ENCODE assay signal across 1 cellular context in the genomic region with DNA sequence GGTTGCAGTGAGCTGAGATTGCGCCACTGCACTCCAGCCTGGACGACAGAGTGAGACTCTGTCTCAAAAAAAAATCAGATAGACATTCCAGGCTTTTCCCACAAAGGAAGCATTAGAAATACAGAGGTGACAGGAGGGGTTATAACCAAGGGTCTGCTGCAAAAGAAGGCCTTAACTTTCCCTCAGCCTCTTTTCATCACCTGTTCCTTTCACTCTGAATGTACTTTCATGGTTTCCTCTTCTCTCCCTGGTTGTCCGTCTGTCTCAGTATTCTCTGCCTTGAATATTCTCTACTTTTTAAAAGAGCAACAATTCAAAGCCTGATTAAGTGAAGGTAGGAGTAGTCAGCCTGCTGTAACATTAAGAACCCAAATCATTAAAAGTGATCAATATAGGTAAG.
A peak's percentile ranks its signal among the peaks of the same experiment; 100 is the strongest.
TF ChIP-seq lines count a peak whose summit lies in the region.

No MANE protein-coding gene starts in this region.

TF ChIP-seq in GM12878, 131 proteins besides CTCF, POLR2A, EP300 and RAD21:
- TF ChIP-seq BRCA1 (IDR thresholded peaks at IDR 0.05; ENCODE audit: low read depth, low read length) (no peak), JUNB (IDR thresholded peaks at IDR 0.05) (peak; percentile 43), TCF3 (IDR thresholded peaks at IDR 0.05; ENCODE audit: borderline replicate concordance, insufficient read depth, low read depth, low read length) (peak; percentile 86)
- TF ChIP-seq, protein P1, sequence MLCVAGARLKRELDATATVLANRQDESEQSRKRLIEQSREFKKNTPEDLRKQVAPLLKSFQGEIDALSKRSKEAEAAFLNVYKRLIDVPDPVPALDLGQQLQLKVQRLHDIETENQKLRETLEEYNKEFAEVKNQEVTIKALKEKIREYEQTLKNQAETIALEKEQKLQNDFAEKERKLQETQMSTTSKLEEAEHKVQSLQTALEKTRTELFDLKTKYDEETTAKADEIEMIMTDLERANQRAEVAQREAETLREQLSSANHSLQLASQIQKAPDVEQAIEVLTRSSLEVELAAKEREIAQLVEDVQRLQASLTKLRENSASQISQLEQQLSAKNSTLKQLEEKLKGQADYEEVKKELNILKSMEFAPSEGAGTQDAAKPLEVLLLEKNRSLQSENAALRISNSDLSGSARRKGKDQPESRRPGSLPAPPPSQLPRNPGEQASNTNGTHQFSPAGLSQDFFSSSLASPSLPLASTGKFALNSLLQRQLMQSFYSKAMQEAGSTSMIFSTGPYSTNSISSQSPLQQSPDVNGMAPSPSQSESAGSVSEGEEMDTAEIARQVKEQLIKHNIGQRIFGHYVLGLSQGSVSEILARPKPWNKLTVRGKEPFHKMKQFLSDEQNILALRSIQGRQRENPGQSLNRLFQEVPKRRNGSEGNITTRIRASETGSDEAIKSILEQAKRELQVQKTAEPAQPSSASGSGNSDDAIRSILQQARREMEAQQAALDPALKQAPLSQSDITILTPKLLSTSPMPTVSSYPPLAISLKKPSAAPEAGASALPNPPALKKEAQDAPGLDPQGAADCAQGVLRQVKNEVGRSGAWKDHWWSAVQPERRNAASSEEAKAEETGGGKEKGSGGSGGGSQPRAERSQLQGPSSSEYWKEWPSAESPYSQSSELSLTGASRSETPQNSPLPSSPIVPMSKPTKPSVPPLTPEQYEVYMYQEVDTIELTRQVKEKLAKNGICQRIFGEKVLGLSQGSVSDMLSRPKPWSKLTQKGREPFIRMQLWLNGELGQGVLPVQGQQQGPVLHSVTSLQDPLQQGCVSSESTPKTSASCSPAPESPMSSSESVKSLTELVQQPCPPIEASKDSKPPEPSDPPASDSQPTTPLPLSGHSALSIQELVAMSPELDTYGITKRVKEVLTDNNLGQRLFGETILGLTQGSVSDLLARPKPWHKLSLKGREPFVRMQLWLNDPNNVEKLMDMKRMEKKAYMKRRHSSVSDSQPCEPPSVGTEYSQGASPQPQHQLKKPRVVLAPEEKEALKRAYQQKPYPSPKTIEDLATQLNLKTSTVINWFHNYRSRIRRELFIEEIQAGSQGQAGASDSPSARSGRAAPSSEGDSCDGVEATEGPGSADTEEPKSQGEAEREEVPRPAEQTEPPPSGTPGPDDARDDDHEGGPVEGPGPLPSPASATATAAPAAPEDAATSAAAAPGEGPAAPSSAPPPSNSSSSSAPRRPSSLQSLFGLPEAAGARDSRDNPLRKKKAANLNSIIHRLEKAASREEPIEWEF (IDR thresholded peaks at IDR 0.05; ENCODE audit: insufficient replicate concordance, low read depth, low read length): no peak
